ENCODE assay signal across 8 cellular contexts in genomic region chr3:197454014-197454413, GRCh38.
DNase-seq lines count a peak whose midpoint lies in the region; TF ChIP-seq lines count a peak whose summit lies in the region.

No MANE protein-coding gene starts in this region.

- 18 to 56% methylated on average over 3 of the region's 3 CpGs for WGBS in sigmoid colon, 2 donors

- no peak overlapping the region for H2AFZ ChIP-seq in PC-9

- no peaks in the 10 kb centered on the region for H3K36me3 ChIP-seq in A673 (ENCODE audit: insufficient read depth, low read length, poor library complexity, severe bottlenecking)
- no peaks in the 10 kb centered on the region for H3K36me3 ChIP-seq in DOHH2 (ENCODE audit: control insufficient read depth, low read length)
- H3K36me3 ChIP-seq in PC-9 (ENCODE audit: low read depth): no peaks in the 10 kb centered on the region
- no peaks in the 10 kb centered on the region for H3K36me3 ChIP-seq in sigmoid colon

- no peak for TF ChIP-seq EP300 in sigmoid colon (IDR thresholded peaks at IDR 0.05)

- POLR2A ChIA-PET in A673 (lab: Charles Lee; ENCODE audit: low non-redundant PET) (no interaction called here), PC-9 (lab: Charles Lee; ENCODE audit: unreplicated experiment) (interaction anchor here (0.6 kb wide), 3 partner anchors 81 to 98 kb away, joined by 3 to 6 read pairs (median 3); no protein-coding TSS in a partner anchor)

- no peak for TF ChIP-seq POLR2A in sigmoid colon (IDR thresholded peaks at IDR 0.05)

- H3K4me2 ChIP-seq in DOHH2 (ENCODE audit: low read length) (no peak overlapping the region), PC-9 (no peak overlapping the region)

- H4K20me1 ChIP-seq in DOHH2 (ENCODE audit: control insufficient read depth, insufficient read depth, low read depth, low read length) (no peaks in the 10 kb centered on the region), PC-9 (ENCODE audit: insufficient read depth) (no peaks in the 10 kb centered on the region)

- H3K4me3 ChIP-seq in A673 (ENCODE audit: low read depth, low read length, poor library complexity, severe bottlenecking) (no peak overlapping the region), DOHH2 (ENCODE audit: low read length) (no peak overlapping the region), PC-9 (no peak overlapping the region), fibroblast of the aortic adventitia (ENCODE audit: low read depth, low read length) (no peak overlapping the region), sigmoid colon (no peak overlapping the region)

- CTCF ChIA-PET in A673 (lab: Charles Lee): no interaction called here
- CTCF ChIA-PET in PC-9 (lab: Charles Lee): interaction anchor here (0.6 to 2.8 kb wide), 15 partner anchors 32 to 230 kb away, joined by 3 to 17 read pairs (median 4); no protein-coding TSS in a partner anchor

- H3K27me3 ChIP-seq in A673 (replicated peaks; ENCODE audit: insufficient read depth, low read depth, low read length, poor library complexity) (no peaks in the 10 kb centered on the region), DOHH2 (ENCODE audit: control insufficient read depth, low read length) (peaks cover 29% of the 10 kb centered on the region), PC-9 (ENCODE audit: insufficient read depth, low read depth) (no peaks in the 10 kb centered on the region), sigmoid colon (no peaks in the 10 kb centered on the region)

- TF ChIP-seq CTCF in A673 (conservative IDR thresholded peaks at IDR 0.05; ENCODE audit: low read depth, low read length) (peak; percentile 54), DOHH2 (IDR thresholded peaks at IDR 0.05; ENCODE audit: low read depth, low read length, poor library complexity, severe bottlenecking) (peak; percentile 33), PC-9 (conservative IDR thresholded peaks at IDR 0.05) (peak; percentile 76), fibroblast of the aortic adventitia (IDR thresholded peaks at IDR 0.05; ENCODE audit: insufficient read depth, low read length) (peak; percentile 10), sigmoid colon (IDR thresholded peaks at IDR 0.05) (peak in 1 of 4 experiments; percentile 11)

- DNase-seq in A673 (ENCODE audit: low spot score): peak; percentile 52
- peak; percentile 46 to 55 for DNase-seq in PC-9
- peak; percentile 14 for DNase-seq in fibroblast of the aortic adventitia (ENCODE audit: low read depth)
- DNase-seq in hippocampal formation (lab: John Stamatoyannopoulos, UW): no peak
- no peak for DNase-seq in NCI-H2081 treated with DMSO at 0.1 percent for 48 hours (lab: John Stamatoyannopoulos, UW)
- DNase-seq in hepatic stellate cell (ENCODE audit: low spot score): no peak
- no peak for DNase-seq in sigmoid colon

- H3K9me3 ChIP-seq in A673 (ENCODE audit: low read depth, low read length, poor library complexity, severe bottlenecking) (no peaks in the 10 kb centered on the region), DOHH2 (ENCODE audit: control insufficient read depth, insufficient read depth, low read length) (no peaks in the 10 kb centered on the region), PC-9 (ENCODE audit: insufficient read depth, low read depth) (no peaks in the 10 kb centered on the region), sigmoid colon (no peaks in the 10 kb centered on the region)

- H3F3A ChIP-seq in DOHH2 (ENCODE audit: control insufficient read depth, insufficient read depth) (no peaks in the 10 kb centered on the region), PC-9 (ENCODE audit: insufficient read depth, low read depth) (peaks cover 25% of the 10 kb centered on the region; the same call in 1 of the 2 replicates)

- H3K4me1 ChIP-seq in A673 (ENCODE audit: insufficient read depth, low read length, poor library complexity, severe bottlenecking) (peaks cover 24% of the 10 kb centered on the region), DOHH2 (ENCODE audit: control insufficient read depth, low read length) (peaks cover 15% of the 10 kb centered on the region), PC-9 (replicated peaks; ENCODE audit: insufficient read depth) (peaks cover 26% of the 10 kb centered on the region), sigmoid colon (peaks cover 0 to 11% (median 4%) of the 10 kb centered on the region in 4 donors)

- no peaks in the 10 kb centered on the region for H3K79me2 ChIP-seq in DOHH2 (ENCODE audit: control insufficient read depth, low read length)
- H3K79me2 ChIP-seq in PC-9 (ENCODE audit: low read depth): no peaks in the 10 kb centered on the region

- H3K27ac ChIP-seq in A673 (ENCODE audit: low read depth, low read length, poor library complexity, severe bottlenecking) (no peak overlapping the region), DOHH2 (ENCODE audit: low read depth, low read length) (no peak overlapping the region), PC-9 (no peak overlapping the region), sigmoid colon (no peak overlapping the region)

- BruUV-seq in A673 (replicated peaks; lab: Mats Ljungman, UMichigan) (no TSS peak), PC-9 (replicated peaks; lab: Mats Ljungman, UMichigan) (no TSS peak)

- H3K9me2 ChIP-seq in DOHH2 (replicated peaks; ENCODE audit: control insufficient read depth, low read length) (no peaks in the 10 kb centered on the region), PC-9 (ENCODE audit: insufficient read depth) (no peaks in the 10 kb centered on the region)

- intact Hi-C loops in A673 (cut with micrococcal nuclease; ENCODE audit: unreplicated experiment) (no loop called here), PC-9 (cut with micrococcal nuclease; ENCODE audit: unreplicated experiment) (loop anchor here (1.0 to 2.0 kb wide), 3 partner anchors 60 to 230 kb away; no protein-coding TSS in a partner anchor), sigmoid colon (cut with DNase I) (loop anchor here (10.0 kb wide), 1 partner anchor 99 kb away; no protein-coding TSS in a partner anchor)

Comparison
In these comparisons a context has a peak if more than half of its experiments do, and no peak if none do; other contexts are left out.
1. DNase-seq: peak in A673 (single experiment), PC-9 (2 of 2) and fibroblast of the aortic adventitia (single experiment); none in hippocampal formation (0 of 2), NCI-H2081 treated with DMSO at 0.1 percent for 48 hours (single experiment), hepatic stellate cell (single experiment) and sigmoid colon (single experiment).